Comparison of ENCODE assay signal across 1 cellular context in genomic region chr9:112035166-112035816, GRCh38.
TF ChIP-seq lines count a peak whose summit lies in the region.

No MANE protein-coding gene starts in this region.

TF ChIP-seq in IMR-90, 13 proteins besides CTCF, POLR2A, EP300 and RAD21 (continued from another document):
- TF ChIP-seq MAZ (IDR thresholded peaks at IDR 0.05; ENCODE audit: borderline replicate concordance, low read depth, low read length) (no peak), MXI1 (IDR thresholded peaks at IDR 0.05; ENCODE audit: borderline replicate concordance, low read depth, low read length) (no peak)
